In genomic region chr22:44037519-44038370, GRCh38 we compare ENCODE assay signal across 8 cellular contexts. TPM values are rescaled to one million over a fixed set of nuclear protein-coding genes. Genes with fewer than 3 reads are reported as not detected.
A peak's percentile ranks its signal among the peaks of the same experiment; 100 is the strongest.
DNase-seq lines count a peak whose midpoint lies in the region; ATAC-seq, FAIRE-seq and TF ChIP-seq lines count a peak whose summit lies in the region.

No MANE protein-coding gene starts in this region.

- H3K4me1 ChIP-seq in lower lobe of right lung (peaks cover 15% of the 10 kb centered on the region), aorta (ENCODE audit: control insufficient read depth in 1 of 2, insufficient read depth in 2 of 2, low read length in 2 of 2) (no peaks in the 10 kb centered on the region), HAP-1 (no peaks in the 10 kb centered on the region; the same call in 1 of the 2 replicates)

- no peak for TF ChIP-seq CTCF in bronchial epithelial cell (IDR thresholded peaks at IDR 0.05; ENCODE audit: insufficient read depth, low read length, severe bottlenecking)
- no peak for TF ChIP-seq CTCF in lower lobe of right lung (IDR thresholded peaks at IDR 0.05)

- H3K4me3 ChIP-seq in bronchial epithelial cell (ENCODE audit: low read depth, low read length), result no peak overlapping the region
- H3K4me3 ChIP-seq in lower lobe of right lung, result no peak overlapping the region
- no peak overlapping the region for H3K4me3 ChIP-seq in aorta (ENCODE audit: low read length in 2 of 2)
- no peak overlapping the region for H3K4me3 ChIP-seq in HAP-1

- intact Hi-C loops in Right ventricle myocardium inferior (cut with DNase I), result no loop called here
- intact Hi-C loops in cardiac septum (cut with DNase I), result no loop called here
- intact Hi-C loops in lower lobe of right lung (cut with DNase I), result no loop called here
- intact Hi-C loops in aorta (cut with DNase I), result no loop called here

- WGBS in aorta, 2 donors, result 74% methylated on average over 9 of the region's 9 CpGs

- H3K9me3 ChIP-seq in lower lobe of right lung (no peaks in the 10 kb centered on the region), aorta (ENCODE audit: control insufficient read depth, low read length) (no peaks in the 10 kb centered on the region), HAP-1 (no peaks in the 10 kb centered on the region)

- peak; percentile 98 for FAIRE-seq in bronchial epithelial cell (lab: Jason Lieb, UNC)

- H3K36me3 ChIP-seq in bronchial epithelial cell (ENCODE audit: control insufficient read depth, insufficient read depth, low read length), result no peaks in the 10 kb centered on the region
- no peaks in the 10 kb centered on the region for H3K36me3 ChIP-seq in lower lobe of right lung
- no peaks in the 10 kb centered on the region for H3K36me3 ChIP-seq in aorta (ENCODE audit: control insufficient read depth in 1 of 2, insufficient read depth in 2 of 2, low read length in 1 of 2)
- no peaks in the 10 kb centered on the region for H3K36me3 ChIP-seq in HAP-1 (replicated peaks)

- DNase-seq in Right ventricle myocardium inferior (ENCODE audit: missing footprints) (no peak), cardiac septum (ENCODE audit: low spot score) (no peak), bronchial epithelial cell (ENCODE audit: low read depth) (peak; percentile 95), lower lobe of right lung (no peak), aorta (no peak), HAP-1 (ENCODE audit: low spot score in 2 of 2) (no peak)
- DNase-seq in stimulated activated CD4-positive, alpha-beta T cell treated with anti-CD3 and anti-CD28 coated beads, Interleukin-4, amount 100 ng/mL, for 24 hours, result no peak

- in situ Hi-C loops in HAP-1 (cut with MboI; ENCODE audit: low sequenced_read_pairs), result no loop called here

- peak; percentile 84 for ATAC-seq in Right ventricle myocardium inferior
- peak; percentile 43 to 54 for ATAC-seq in lower lobe of right lung
- ATAC-seq in aorta (ENCODE audit: low FRiP score), result peak; percentile 78
- no peak for ATAC-seq in GM21717 (IDR thresholded peaks at IDR 0.05; ENCODE audit: unreplicated experiment)

- H3K27me3 ChIP-seq in bronchial epithelial cell (ENCODE audit: control insufficient read depth, insufficient read depth, low read length) (no peaks in the 10 kb centered on the region), lower lobe of right lung (ENCODE audit: low read depth) (no peaks in the 10 kb centered on the region), aorta (ENCODE audit: control insufficient read depth in 1 of 2, insufficient read depth in 2 of 2, low read length in 1 of 2) (no peaks in the 10 kb centered on the region), HAP-1 (ENCODE audit: low read depth) (no peaks in the 10 kb centered on the region)

- H3K27ac ChIP-seq in lower lobe of right lung, result no peak overlapping the region
- no peak overlapping the region for H3K27ac ChIP-seq in aorta (ENCODE audit: low read depth in 1 of 2, low read length in 2 of 2)

RNA-seq across cellular contexts. Expression of gene PARVB, which starts 13.6 kb away (rescaled TPM):
- total RNA-seq in Right ventricle myocardium inferior, result 197 TPM
- 98.1 TPM for total RNA-seq in cardiac septum
- 3.4 and 6.0 TPM in 2 replicates for total RNA-seq in bronchial epithelial cell
- 44.7 TPM for total RNA-seq in lower lobe of right lung
- total RNA-seq in aorta, result 10 to 100 TPM; 28.3 to 34.6 TPM
- 10 to 100 TPM in 1 of 2 donors, 1 to 10 TPM in 1; 7.9 to 12.1 TPM for polyA plus RNA-seq in aorta
